16 cellular contexts compared by ENCODE assay signal in genomic region chr11:18269252-18269651, GRCh38. TPM values are rescaled to one million over a fixed set of nuclear protein-coding genes. Genes with fewer than 3 reads are reported as not detected.
"Had no signal": no experiment of that assay in that cellular context is flagged by ENCODE, and none has a peak within 500 bp of the region (broad histone marks: within the 10 kb centered on the region; RNA-seq: fewer than 3 reads in every experiment).

No MANE protein-coding gene starts in this region.

RNA-seq across cellular contexts. Expression of gene SAA1, which starts 3.2 kb away (rescaled TPM):
- total RNA-seq: natural killer cell, neural crest cell, osteocyte, pulmonary artery endothelial cell, smooth muscle cell, temporal lobe had no signal

RNA-seq across cellular contexts. Expression of gene SAA2, which starts 20.8 kb away (rescaled TPM):
- total RNA-seq: natural killer cell, neural crest cell, osteocyte, pulmonary artery endothelial cell, smooth muscle cell, temporal lobe had no signal
- polyA plus RNA-seq: smooth muscle cell had no signal

RNA-seq across cellular contexts. Expression of gene SAA4, which starts 32.6 kb away (rescaled TPM):
- total RNA-seq: neural crest cell, osteocyte, prostate gland, pulmonary artery endothelial cell, right atrium auricular region, sciatic nerve, smooth muscle cell, spleen, stomach, temporal lobe, thoracic aorta, thyroid gland, tibial nerve, ureter had no signal
- polyA plus RNA-seq: pancreas, smooth muscle cell had no signal
